Comparison of ENCODE assay signal across 27 cellular contexts in genomic region chr7:77378584-77378983, GRCh38.
"Had no signal": no experiment of that assay in that cellular context is flagged by ENCODE, and none has a peak within 500 bp of the region (broad histone marks: within the 10 kb centered on the region; RNA-seq: fewer than 3 reads in every experiment).

No MANE protein-coding gene starts in this region.

- H3K27ac ChIP-seq: brain microvascular endothelial cell, coronary artery, dorsolateral prefrontal cortex, gastroesophageal sphincter, WERI-Rb-1 had no signal

- H3K36me3 ChIP-seq: brain microvascular endothelial cell, WERI-Rb-1 had no signal

- H3K4me1 ChIP-seq: gastroesophageal sphincter had no signal

- ATAC-seq: activated CD4-positive, CD25-positive, alpha-beta regulatory T cell treated with anti-CD3 and anti-CD28 coated beads, Interleukin-2, amount 50 U/mL, for 24 hours; activated CD8-positive, alpha-beta T cell treated with anti-CD3 and anti-CD28 coated beads for 36 hours; activated T-cell treated with anti-CD3 and anti-CD28 coated beads, Interleukin-2, amount 50 U/mL, for 4 hours; activated T-helper 17 cell treated with anti-CD3 and anti-CD28 coated beads, Interleukin-2, amount 50 U/mL, for 72 hours; esophagus mucosa; gastroesophageal sphincter; T-helper 17 cell had no signal

- H3K4me3 ChIP-seq: coronary artery, dorsolateral prefrontal cortex, gastroesophageal sphincter had no signal

- H3K9me3 ChIP-seq: gastroesophageal sphincter had no signal

- H3K27me3 ChIP-seq: brain microvascular endothelial cell, dorsolateral prefrontal cortex, gastroesophageal sphincter had no signal

- DNase-seq: activated B cell treated with CpG ODN at 0.5 μM for 24 hours; activated CD4-positive, alpha-beta T cell treated with anti-CD3 and anti-CD28 coated beads for 48 hours; activated CD4-positive, alpha-beta T cell treated with anti-CD3 and anti-CD28 coated beads, Interleukin-2, amount 50 U/mL, for 1 hour; activated CD4-positive, alpha-beta T cell treated with anti-CD3 and anti-CD28 coated beads, Interleukin-2, amount 50 U/mL, for 48 hours; activated CD8-positive, alpha-beta memory T cell treated with anti-CD3 and anti-CD28 coated beads for 24 hours; activated CD8-positive, alpha-beta T cell treated with anti-CD3 and anti-CD28 coated beads for 36 hours; activated effector memory CD4-positive, alpha-beta T cell treated with Interleukin-2 at 50 U/mL for 16 hours; activated gamma-delta T cell treated with Interleukin-2 at 50 U/mL for 16 hours; activated naive CD4-positive, alpha-beta T cell treated with anti-CD3 and anti-CD28 coated beads, Interleukin-2, amount 50 U/mL, for 16 hours; activated naive CD4-positive, alpha-beta T cell treated with Interleukin-2 at 50 U/mL for 16 hours; activated T-cell treated with anti-CD3 and anti-CD28 coated beads, Interleukin-2, amount 50 U/mL, for 4 hours; amniotic stem cell; anterior cingulate cortex; brain microvascular endothelial cell; dorsolateral prefrontal cortex; effector memory CD4-positive, alpha-beta T cell; endodermal cell; foreskin melanocyte; T-helper 1 cell; T-helper 17 cell; T1000; WERI-Rb-1 had no signal
